In the genomic region with DNA sequence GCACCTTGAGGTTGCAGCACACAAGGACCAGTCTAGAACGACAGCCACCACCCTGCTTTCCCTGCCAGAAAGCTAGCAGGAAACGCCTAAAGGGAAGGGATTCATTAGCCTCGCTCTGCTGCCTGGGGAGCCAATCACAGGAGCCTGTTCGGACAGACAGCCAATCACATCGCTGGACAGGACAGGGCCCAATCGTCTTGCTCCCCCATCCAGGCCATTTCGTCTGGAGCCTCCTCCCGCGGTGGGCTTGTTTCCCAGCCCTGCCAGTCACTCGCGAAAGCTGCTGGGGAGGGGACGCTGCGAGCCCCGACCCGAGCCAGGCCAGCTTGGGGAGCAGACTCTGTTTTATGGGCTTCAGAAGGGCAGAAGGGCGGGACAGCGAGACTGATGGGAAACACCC, we compare ENCODE assay signal across 8 cellular contexts.
DNase-seq lines count a peak whose midpoint lies in the region; ATAC-seq and TF ChIP-seq lines count a peak whose summit lies in the region.

No MANE protein-coding gene starts in this region.

- peak; percentile 92 for DNase-seq in NCI-H1092 (lab: John Stamatoyannopoulos, UW)
- peak; percentile 74 for DNase-seq in WTC11 (ENCODE audit: low spot score)
- peak; percentile 85 for DNase-seq in right atrium auricular region (ENCODE audit: low spot score)
- DNase-seq in progenitor cell of endocrine pancreas (ENCODE audit: low spot score, unreplicated experiment), result peak; percentile 42

- H3K4me3 ChIP-seq in right atrium auricular region, result peak overlapping the region; percentile 14 to 47

- peak overlapping the region; percentile 72 to 81 for H3K27ac ChIP-seq in right atrium auricular region

- H3K27ac Mint-ChIP-seq in WTC11, result no peak overlapping the region
- peak overlapping the region; percentile 66 for H3K27ac Mint-ChIP-seq in progenitor cell of endocrine pancreas

- H3K4me3 Mint-ChIP-seq in WTC11, result peak overlapping the region; percentile 67
- H3K4me3 Mint-ChIP-seq in progenitor cell of endocrine pancreas (ENCODE audit: low read depth), result peak overlapping the region; percentile 76

- no peaks in the 10 kb centered on the region for H3K36me3 ChIP-seq in right atrium auricular region

- peaks cover 0 to 33% of the 10 kb centered on the region in 2 donors for H3K4me1 ChIP-seq in right atrium auricular region

- H3K27me3 Mint-ChIP-seq in WTC11 (ENCODE audit: low read depth) (peaks cover 9% of the 10 kb centered on the region; the same call in 1 of the 2 replicates), progenitor cell of endocrine pancreas (peaks cover 6% of the 10 kb centered on the region)

- H3K9me3 Mint-ChIP-seq in WTC11, result no peaks in the 10 kb centered on the region
- no peaks in the 10 kb centered on the region for H3K9me3 Mint-ChIP-seq in progenitor cell of endocrine pancreas (ENCODE audit: low read depth)

- TF ChIP-seq CTCF in WTC11 (IDR thresholded peaks at IDR 0.05) (no peak), right atrium auricular region (IDR thresholded peaks at IDR 0.05) (no peak), progenitor cell of endocrine pancreas (IDR thresholded peaks at IDR 0.05; ENCODE audit: unreplicated experiment) (no peak)

- ATAC-seq in WTC11 (peak; percentile 90), HG03432 (IDR thresholded peaks at IDR 0.05; ENCODE audit: unreplicated experiment) (no peak), HG03280 (IDR thresholded peaks at IDR 0.05; ENCODE audit: unreplicated experiment) (no peak), GM19467 (IDR thresholded peaks at IDR 0.05; ENCODE audit: unreplicated experiment) (no peak), GM19324 (IDR thresholded peaks at IDR 0.05; ENCODE audit: low FRiP score, unreplicated experiment) (no peak)

- no peaks in the 10 kb centered on the region for H3K9me3 ChIP-seq in right atrium auricular region

- POLR2A ChIA-PET in WTC11 (lab: Charles Lee), result no interaction called here

- H3K27me3 ChIP-seq in right atrium auricular region, result no peaks in the 10 kb centered on the region

- peaks cover 17% of the 10 kb centered on the region for H3K4me1 Mint-ChIP-seq in WTC11
- peaks cover 8% of the 10 kb centered on the region for H3K4me1 Mint-ChIP-seq in progenitor cell of endocrine pancreas (ENCODE audit: low read depth)

- CTCF ChIA-PET in WTC11 (lab: Charles Lee), result interaction anchor here (0.7 to 1.1 kb wide), 3 partner anchors 44 to 408 kb away, joined by 3 to 4 read pairs (median 4); no protein-coding TSS in a partner anchor

- no peaks in the 10 kb centered on the region for H3K36me3 Mint-ChIP-seq in WTC11
- H3K36me3 Mint-ChIP-seq in progenitor cell of endocrine pancreas (ENCODE audit: insufficient read depth), result no peaks in the 10 kb centered on the region

TF ChIP-seq in WTC11, 78 proteins besides CTCF, POLR2A, EP300 and RAD21:
- TF ChIP-seq NFYB (CRISPR knock-in tag; conservative IDR thresholded peaks at IDR 0.05; ENCODE audit: low read depth) (peak; percentile 84), GRHL2 (CRISPR knock-in tag; IDR thresholded peaks at IDR 0.05; ENCODE audit: insufficient replicate concordance, severe bottlenecking) (no peak)
- TF ChIP-seq, protein P1, sequence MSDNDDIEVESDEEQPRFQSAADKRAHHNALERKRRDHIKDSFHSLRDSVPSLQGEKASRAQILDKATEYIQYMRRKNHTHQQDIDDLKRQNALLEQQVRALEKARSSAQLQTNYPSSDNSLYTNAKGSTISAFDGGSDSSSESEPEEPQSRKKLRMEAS (CRISPR knock-in tag; IDR thresholded peaks at IDR 0.05), result peak; percentile 75
- TF ChIP-seq, protein P2, sequence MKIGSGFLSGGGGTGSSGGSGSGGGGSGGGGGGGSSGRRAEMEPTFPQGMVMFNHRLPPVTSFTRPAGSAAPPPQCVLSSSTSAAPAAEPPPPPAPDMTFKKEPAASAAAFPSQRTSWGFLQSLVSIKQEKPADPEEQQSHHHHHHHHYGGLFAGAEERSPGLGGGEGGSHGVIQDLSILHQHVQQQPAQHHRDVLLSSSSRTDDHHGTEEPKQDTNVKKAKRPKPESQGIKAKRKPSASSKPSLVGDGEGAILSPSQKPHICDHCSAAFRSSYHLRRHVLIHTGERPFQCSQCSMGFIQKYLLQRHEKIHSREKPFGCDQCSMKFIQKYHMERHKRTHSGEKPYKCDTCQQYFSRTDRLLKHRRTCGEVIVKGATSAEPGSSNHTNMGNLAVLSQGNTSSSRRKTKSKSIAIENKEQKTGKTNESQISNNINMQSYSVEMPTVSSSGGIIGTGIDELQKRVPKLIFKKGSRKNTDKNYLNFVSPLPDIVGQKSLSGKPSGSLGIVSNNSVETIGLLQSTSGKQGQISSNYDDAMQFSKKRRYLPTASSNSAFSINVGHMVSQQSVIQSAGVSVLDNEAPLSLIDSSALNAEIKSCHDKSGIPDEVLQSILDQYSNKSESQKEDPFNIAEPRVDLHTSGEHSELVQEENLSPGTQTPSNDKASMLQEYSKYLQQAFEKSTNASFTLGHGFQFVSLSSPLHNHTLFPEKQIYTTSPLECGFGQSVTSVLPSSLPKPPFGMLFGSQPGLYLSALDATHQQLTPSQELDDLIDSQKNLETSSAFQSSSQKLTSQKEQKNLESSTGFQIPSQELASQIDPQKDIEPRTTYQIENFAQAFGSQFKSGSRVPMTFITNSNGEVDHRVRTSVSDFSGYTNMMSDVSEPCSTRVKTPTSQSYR (CRISPR knock-in tag; IDR thresholded peaks at IDR 0.05), result no peak
TF ChIP-seq in WTC11: peak in this region for 2.

Comparison
In these comparisons a context has a peak if more than half of its experiments do, and no peak if none do; other contexts are left out.
1. DNase-seq: peak in every context shown above with its lines; median percentile 92 in NCI-H1092; 85 in right atrium auricular region; 74 in WTC11; 42 in progenitor cell of endocrine pancreas.